8 cellular contexts compared by ENCODE assay signal in the genomic region with DNA sequence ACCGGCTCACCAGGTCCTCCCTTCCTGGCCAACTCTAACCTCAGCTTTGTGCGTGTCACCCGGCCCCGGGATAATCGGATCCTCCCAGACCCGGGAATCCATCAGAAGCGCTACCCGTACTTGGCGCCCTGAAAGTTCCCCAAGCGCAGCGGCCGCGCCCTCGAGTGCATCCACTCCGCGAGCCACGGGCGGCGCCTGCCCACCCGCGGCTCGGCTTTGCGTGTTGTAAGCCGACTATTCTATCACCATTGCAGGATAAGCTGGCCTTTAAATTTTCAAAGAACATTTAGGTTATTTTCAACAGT. TPM values are rescaled to one million over a fixed set of nuclear protein-coding genes. Genes with fewer than 3 reads are reported as not detected.
DNase-seq lines count a peak whose midpoint lies in the region; ATAC-seq, FAIRE-seq and TF ChIP-seq lines count a peak whose summit lies in the region.

No MANE protein-coding gene starts in this region.

- no TSS peak for BruUV-seq in K562 (replicated peaks; lab: Mats Ljungman, UMichigan)

- CTCF ChIA-PET in K562 (lab: Yijun Ruan, JAX; ENCODE audit: low intra/inter-chr PET ratio): no interaction called here

- FAIRE-seq in K562 (lab: Jason Lieb, UNC): no peak
- FAIRE-seq in urothelium cell line (lab: Jason Lieb, UNC): no peak

- in situ Hi-C loops in K562 (cut with MboI): no loop called here

- 96% methylated on average over 17 of the region's 24 CpGs for WGBS in K562 (ENCODE audit: insufficient coverage, low coverage, missing lambda C conversion rate)

- H3K9me3 ChIP-seq in K562 (replicated peaks; ENCODE audit: control insufficient read depth, insufficient read depth, low read depth, low read length): peaks cover 2% of the 10 kb centered on the region; the same call in 1 of the 2 replicates

- no peaks in the 10 kb centered on the region for H3K27me3 ChIP-seq in K562 (ENCODE audit: control insufficient read depth in 2 of 2, insufficient read depth in 2 of 2, low read length in 2 of 2)

- H4K20me1 ChIP-seq in K562 (replicated peaks; ENCODE audit: control insufficient read depth, insufficient read depth, low read length): no peaks in the 10 kb centered on the region

- POLR2A ChIA-PET in K562 (lab: Yijun Ruan, JAX): no interaction called here

- no peak for TF ChIP-seq RAD21 in K562 (CRISPR knock-in tag; conservative IDR thresholded peaks at IDR 0.05 in 1 of 2, IDR thresholded peaks at IDR 0.05 in 1 of 2)

- no peak overlapping the region for H2AFZ ChIP-seq in K562 (ENCODE audit: low read depth, low read length)

- TF ChIP-seq EP300 in K562 (IDR thresholded peaks at IDR 0.05; ENCODE audit: low read length): no peak

- no peaks in the 10 kb centered on the region for H3K36me3 ChIP-seq in K562 (ENCODE audit: control insufficient read depth, insufficient read depth, low read length)

- ATAC-seq in K562: no peak
- no peak for ATAC-seq in GM18502 (IDR thresholded peaks at IDR 0.05; ENCODE audit: poor library complexity, unreplicated experiment)

- TF ChIP-seq CTCF in K562 (IDR thresholded peaks at IDR 0.05 in 2 of 3, conservative IDR thresholded peaks at IDR 0.05 in 1 of 3; ENCODE audit: insufficient read depth in 2 of 3, low read depth in 1 of 3, low read length in 3 of 3): no peak

- H3K9me1 ChIP-seq in K562 (ENCODE audit: control insufficient read depth, insufficient read depth, low read length): no peaks in the 10 kb centered on the region

- TF ChIP-seq POLR2A in K562 (conservative IDR thresholded peaks at IDR 0.05): no peak

- no peak overlapping the region for H3K9ac ChIP-seq in K562 (ENCODE audit: insufficient read depth in 1 of 2, low read depth in 2 of 2, low read length in 2 of 2)

- no peak overlapping the region for H3K27ac ChIP-seq in K562 (ENCODE audit: extremely low read depth, low read depth, low read length)

- intact Hi-C loops in K562 (cut with micrococcal nuclease): loop anchor here (10.0 kb wide), 1 partner anchor 281 kb away; no protein-coding TSS in a partner anchor

- H3K4me2 ChIP-seq in K562 (ENCODE audit: insufficient read depth, low read length): no peak overlapping the region

- no peak overlapping the region for H3K4me3 ChIP-seq in K562

- H3K4me1 ChIP-seq in K562 (replicated peaks in 1 of 2; ENCODE audit: control insufficient read depth in 2 of 2, insufficient read depth in 2 of 2, low read length in 2 of 2): no peaks in the 10 kb centered on the region; a peak in 1 of 5 replicates

- no peaks in the 10 kb centered on the region for H3K79me2 ChIP-seq in K562 (ENCODE audit: control insufficient read depth, insufficient read depth, low read length)

- peak in 4 of 5 donors; percentile 17 to 40 (median 30) for DNase-seq in T-helper 1 cell
- no peak for DNase-seq in K562 (ENCODE audit: extremely low read depth in 1 of 4, low spot score in 3 of 4)
- DNase-seq in kidney tubule cell (ENCODE audit: low spot score): peak; percentile 15
- peak; percentile 39 to 53 for DNase-seq in stimulated activated CD4-positive, alpha-beta T cell treated with anti-CD3 and anti-CD28 coated beads, Interleukin-4, amount 100 ng/mL, for 4 hours
- DNase-seq in NCI-H1105 (lab: John Stamatoyannopoulos, UW): no peak
- no peak for DNase-seq in HT-29 (ENCODE audit: low spot score)
- DNase-seq in urothelium cell line (ENCODE audit: low spot score): no peak

TF ChIP-seq in K562, 482 proteins besides CTCF, POLR2A, EP300 and RAD21:
- TF ChIP-seq NR1H2 (CRISPR knock-in tag; IDR thresholded peaks at IDR 0.05): no peak
- TF ChIP-seq, protein P1, sequence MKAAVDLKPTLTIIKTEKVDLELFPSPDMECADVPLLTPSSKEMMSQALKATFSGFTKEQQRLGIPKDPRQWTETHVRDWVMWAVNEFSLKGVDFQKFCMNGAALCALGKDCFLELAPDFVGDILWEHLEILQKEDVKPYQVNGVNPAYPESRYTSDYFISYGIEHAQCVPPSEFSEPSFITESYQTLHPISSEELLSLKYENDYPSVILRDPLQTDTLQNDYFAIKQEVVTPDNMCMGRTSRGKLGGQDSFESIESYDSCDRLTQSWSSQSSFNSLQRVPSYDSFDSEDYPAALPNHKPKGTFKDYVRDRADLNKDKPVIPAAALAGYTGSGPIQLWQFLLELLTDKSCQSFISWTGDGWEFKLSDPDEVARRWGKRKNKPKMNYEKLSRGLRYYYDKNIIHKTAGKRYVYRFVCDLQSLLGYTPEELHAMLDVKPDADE (conservative IDR thresholded peaks at IDR 0.05; ENCODE audit: control insufficient read depth, low read depth, low read length): no peak
- no peak for TF ChIP-seq PTTG1 (tag; IDR thresholded peaks at IDR 0.05; ENCODE audit: low read depth)
- no peak for TF ChIP-seq POLR2H (tag; IDR thresholded peaks at IDR 0.05; ENCODE audit: low read depth)
- TF ChIP-seq, protein P2, sequence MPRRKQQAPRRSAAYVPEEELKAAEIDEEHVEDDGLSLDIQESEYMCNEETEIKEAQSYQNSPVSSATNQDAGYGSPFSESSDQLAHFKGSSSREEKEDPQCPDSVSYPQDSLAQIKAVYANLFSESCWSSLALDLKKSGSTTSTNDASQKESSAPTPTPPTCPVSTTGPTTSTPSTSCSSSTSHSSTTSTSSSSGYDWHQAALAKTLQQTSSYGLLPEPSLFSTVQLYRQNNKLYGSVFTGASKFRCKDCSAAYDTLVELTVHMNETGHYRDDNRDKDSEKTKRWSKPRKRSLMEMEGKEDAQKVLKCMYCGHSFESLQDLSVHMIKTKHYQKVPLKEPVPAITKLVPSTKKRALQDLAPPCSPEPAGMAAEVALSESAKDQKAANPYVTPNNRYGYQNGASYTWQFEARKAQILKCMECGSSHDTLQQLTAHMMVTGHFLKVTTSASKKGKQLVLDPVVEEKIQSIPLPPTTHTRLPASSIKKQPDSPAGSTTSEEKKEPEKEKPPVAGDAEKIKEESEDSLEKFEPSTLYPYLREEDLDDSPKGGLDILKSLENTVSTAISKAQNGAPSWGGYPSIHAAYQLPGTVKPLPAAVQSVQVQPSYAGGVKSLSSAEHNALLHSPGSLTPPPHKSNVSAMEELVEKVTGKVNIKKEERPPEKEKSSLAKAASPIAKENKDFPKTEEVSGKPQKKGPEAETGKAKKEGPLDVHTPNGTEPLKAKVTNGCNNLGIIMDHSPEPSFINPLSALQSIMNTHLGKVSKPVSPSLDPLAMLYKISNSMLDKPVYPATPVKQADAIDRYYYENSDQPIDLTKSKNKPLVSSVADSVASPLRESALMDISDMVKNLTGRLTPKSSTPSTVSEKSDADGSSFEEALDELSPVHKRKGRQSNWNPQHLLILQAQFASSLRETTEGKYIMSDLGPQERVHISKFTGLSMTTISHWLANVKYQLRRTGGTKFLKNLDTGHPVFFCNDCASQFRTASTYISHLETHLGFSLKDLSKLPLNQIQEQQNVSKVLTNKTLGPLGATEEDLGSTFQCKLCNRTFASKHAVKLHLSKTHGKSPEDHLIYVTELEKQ (CRISPR knock-in tag; IDR thresholded peaks at IDR 0.05): no peak
- TF ChIP-seq RB1 (IDR thresholded peaks at IDR 0.05; ENCODE audit: low read depth): no peak
- TF ChIP-seq, protein P3, sequence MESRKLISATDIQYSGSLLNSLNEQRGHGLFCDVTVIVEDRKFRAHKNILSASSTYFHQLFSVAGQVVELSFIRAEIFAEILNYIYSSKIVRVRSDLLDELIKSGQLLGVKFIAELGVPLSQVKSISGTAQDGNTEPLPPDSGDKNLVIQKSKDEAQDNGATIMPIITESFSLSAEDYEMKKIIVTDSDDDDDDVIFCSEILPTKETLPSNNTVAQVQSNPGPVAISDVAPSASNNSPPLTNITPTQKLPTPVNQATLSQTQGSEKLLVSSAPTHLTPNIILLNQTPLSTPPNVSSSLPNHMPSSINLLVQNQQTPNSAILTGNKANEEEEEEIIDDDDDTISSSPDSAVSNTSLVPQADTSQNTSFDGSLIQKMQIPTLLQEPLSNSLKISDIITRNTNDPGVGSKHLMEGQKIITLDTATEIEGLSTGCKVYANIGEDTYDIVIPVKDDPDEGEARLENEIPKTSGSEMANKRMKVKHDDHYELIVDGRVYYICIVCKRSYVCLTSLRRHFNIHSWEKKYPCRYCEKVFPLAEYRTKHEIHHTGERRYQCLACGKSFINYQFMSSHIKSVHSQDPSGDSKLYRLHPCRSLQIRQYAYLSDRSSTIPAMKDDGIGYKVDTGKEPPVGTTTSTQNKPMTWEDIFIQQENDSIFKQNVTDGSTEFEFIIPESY (CRISPR knock-in tag; IDR thresholded peaks at IDR 0.05): peak; percentile 69

RNA-seq across cellular contexts. Expression of a gene that starts 35.7 kb away (rescaled TPM):
- 0.76 and 3.1 TPM in 2 replicates for total RNA-seq in K562 (2011; cell fraction: chromatin; rRNA removed; ENCODE audit: low replicate concordance)
- total RNA-seq in K562 (2011; cell fraction: nucleolus; rRNA removed): 0.67 and 1.1 TPM in 2 replicates
- total RNA-seq in K562 (2011; cell fraction: nucleoplasm; rRNA removed): 0.73 TPM in 1 of 2 replicates, not detected in the other
- 0.32 and 0.61 TPM in 2 replicates for total RNA-seq in K562 (2014; rRNA removed)
- 0.80 and 0.99 TPM in 2 replicates for total RNA-seq in K562 (2014; rRNA removed; fragmentation: Illumina TruSeq; extraction: Trizol)
- 0.30 and 0.40 TPM in 2 replicates for total RNA-seq in K562 (2015; rRNA removed; fragmentation: Illumina TruSeq; extraction: Trizol)
- total RNA-seq in K562 (2021): 0.95 and 1.1 TPM in 2 replicates
- polyA plus RNA-seq in K562 (2011; rRNA removed): 0.06 TPM in 1 of 2 replicates, not detected in the other
- 0.09 TPM in 1 of 2 replicates, not detected in the other for polyA plus RNA-seq in K562 (2011; cell fraction: cytosol; rRNA removed)
- not detected in 2 replicates for polyA plus RNA-seq in K562 (2011; cell fraction: nucleus; rRNA removed)
- polyA plus RNA-seq in K562 (2012): 0.40 and 0.76 TPM in 2 replicates
- polyA plus RNA-seq in K562 (2014; fragmentation: Illumina TruSeq; extraction: Trizol): 1.00 and 1.5 TPM in 2 replicates
- 1 to 10 TPM; 2.5 to 3.1 TPM for polyA plus RNA-seq in K562 (2014; fragmentation: Nextera tagmentation; extraction: Ambion mirVana)
- 0.50 and 1.1 TPM in 2 replicates for polyA plus RNA-seq in K562 (2014; rRNA removed)
- not detected in 2 replicates for polyA minus RNA-seq in K562 (2011; rRNA and poly(A)+ RNA removed)
- polyA minus RNA-seq in K562 (2011; cell fraction: cytosol; rRNA and poly(A)+ RNA removed): not detected in 2 replicates
- not detected in 2 replicates for polyA minus RNA-seq in K562 (2011; cell fraction: nucleus; rRNA and poly(A)+ RNA removed)
- not detected in 2 replicates for total RNA-seq in HT-29 (2014; rRNA removed; shearing (Covaris generic))

Comparison
In these comparisons a context has a peak if more than half of its experiments do, and no peak if none do; other contexts are left out.
1. DNase-seq: peak in T-helper 1 cell (4 of 5), kidney tubule cell (single experiment) and stimulated activated CD4-positive, alpha-beta T cell treated with anti-CD3 and anti-CD28 coated beads, Interleukin-4, amount 100 ng/mL, for 4 hours (2 of 2); none in K562 (0 of 4), NCI-H1105 (single experiment), HT-29 (single experiment) and urothelium cell line (single experiment).